In genomic region chr17:79748296-79749099, GRCh38 we compare ENCODE assay signal across 13 cellular contexts.
A peak's percentile ranks its signal among the peaks of the same experiment; 100 is the strongest.
DNase-seq lines count a peak whose midpoint lies in the region.
"Had no signal": no experiment of that assay in that cellular context is flagged by ENCODE, and none has a peak within 500 bp of the region (broad histone marks: within the 10 kb centered on the region; RNA-seq: fewer than 3 reads in every experiment).

No MANE protein-coding gene starts in this region.

- H3K27me3 ChIP-seq in NT2/D1 (ENCODE audit: insufficient read depth, insufficient read length) (peaks cover 35% of the 10 kb centered on the region), neuron (ENCODE audit: insufficient read depth, low read length) (peaks cover 32% of the 10 kb centered on the region)

- H3K4me3 ChIP-seq in NT2/D1 (ENCODE audit: insufficient read length, low read depth), result peak overlapping the region; percentile 60
- H3K4me3 ChIP-seq in iPS-11a (ENCODE audit: low read depth, low read length), result peak overlapping the region; percentile 4
- H3K4me3 ChIP-seq in neuron (ENCODE audit: low read length), result peak overlapping the region; percentile 21
- H3K4me3 ChIP-seq: MG63 had no signal

- H3K9me3 ChIP-seq in NT2/D1 (ENCODE audit: insufficient read depth, low read length) (no peaks in the 10 kb centered on the region), neuron (ENCODE audit: low read length) (no peaks in the 10 kb centered on the region)
- H3K9me3 ChIP-seq: MG63 had no signal

- DNase-seq in NCI-H748 (lab: John Stamatoyannopoulos, UW; ENCODE audit: unreplicated experiment) (peak; percentile 9), NCI-H748 treated with DMSO at 0.1 percent for 48 hours (lab: John Stamatoyannopoulos, UW) (no peak), NT2/D1 (ENCODE audit: low read depth, low spot score) (no peak), NCI-H82 treated with DMSO at 0.1 percent for 48 hours (lab: John Stamatoyannopoulos, UW; ENCODE audit: unreplicated experiment) (no peak), NCI-H2107 (lab: John Stamatoyannopoulos, UW) (no peak)
- no peak for DNase-seq in effector CD4-positive, alpha-beta T cell
- DNase-seq: activated CD4-positive, alpha-beta T cell treated with anti-CD3 and anti-CD28 coated beads for 1 hour; activated T-cell treated with anti-CD3 and anti-CD28 coated beads, Interleukin-2, amount 50 U/mL, for 1 hour; NCI-H1417 treated with DMSO at 0.1 percent for 48 hours; SHP77 treated with DMSO at 0.1 percent for 48 hours had no signal

- no peaks in the 10 kb centered on the region for H3K36me3 ChIP-seq in NT2/D1 (ENCODE audit: insufficient read depth, insufficient read length, low read length)
- H3K36me3 ChIP-seq in neuron (ENCODE audit: insufficient read depth, low read length), result no peaks in the 10 kb centered on the region
- H3K36me3 ChIP-seq: MG63 had no signal

- no peak overlapping the region for H2AFZ ChIP-seq in neuron (ENCODE audit: low read depth, low read length)

- peak overlapping the region; percentile 77 for H3K9ac ChIP-seq in NT2/D1 (ENCODE audit: insufficient read length, low read depth)

- H3K4me1 ChIP-seq in NT2/D1 (ENCODE audit: insufficient read depth, insufficient read length), result peaks cover 12% of the 10 kb centered on the region
- H3K4me1 ChIP-seq in neuron (ENCODE audit: insufficient read depth, low read length), result peaks cover 32% of the 10 kb centered on the region

Comparison
In these comparisons a context has a peak if more than half of its experiments do, and no peak if none do; other contexts are left out.
1. H3K4me3 ChIP-seq: peak in every context shown above with its lines; median percentile 60 in NT2/D1; 21 in neuron; 4 in iPS-11a.